Comparison of ENCODE assay signal across 36 cellular contexts in genomic region chr4:5589495-5589894, GRCh38.
"Had no signal": no experiment of that assay in that cellular context is flagged by ENCODE, and none has a peak within 500 bp of the region (broad histone marks: within the 10 kb centered on the region; RNA-seq: fewer than 3 reads in every experiment).

No MANE protein-coding gene starts in this region.

- H3K36me3 ChIP-seq: MG63 had no signal

- DNase-seq: Karpas-422, Kasumi-1, MG63, MM.1S, MV-4-11, NCI-H1048, NCI-H1092, NCI-H1092 treated with DMSO at 0.1 percent for 48 hours, NCI-H1105, NCI-H1105 treated with DMSO at 0.1 percent for 48 hours, NCI-H1417, NCI-H1417 treated with DMSO at 0.1 percent for 48 hours, NCI-H1436, NCI-H1436 treated with DMSO at 0.1 percent for 48 hours, NCI-H146, NCI-H1694, NCI-H1694 treated with DMSO at 0.1 percent for 48 hours, NCI-H187, NCI-H187 treated with DMSO at 0.1 percent for 48 hours, NCI-H1930, NCI-H2029, NCI-H2029 treated with DMSO at 0.1 percent for 48 hours, NCI-H2081, NCI-H2081 treated with DMSO at 0.1 percent for 48 hours, NCI-H2107, NCI-H2171, NCI-H2171 treated with DMSO at 0.1 percent for 48 hours, NCI-H2227 treated with DMSO at 0.1 percent for 48 hours, NCI-H226, NCI-H345, NCI-H446, NCI-H446 treated with DMSO at 0.1 percent for 48 hours, NCI-H510A, NCI-H510A treated with DMSO at 0.1 percent for 48 hours, NCI-H524, NCI-H524 treated with DMSO at 0.1 percent for 48 hours had no signal

- H3K9me3 ChIP-seq: MG63 had no signal

- H3K4me3 ChIP-seq: MG63 had no signal
